Comparison of ENCODE assay signal across 12 cellular contexts in genomic region chr1:57124768-57125446, GRCh38.
DNase-seq lines count a peak whose midpoint lies in the region; ATAC-seq and TF ChIP-seq lines count a peak whose summit lies in the region.
"Had no signal": no experiment of that assay in that cellular context is flagged by ENCODE, and none has a peak within 500 bp of the region (broad histone marks: within the 10 kb centered on the region; RNA-seq: fewer than 3 reads in every experiment).

No MANE protein-coding gene starts in this region.

- TF ChIP-seq CTCF in retinal pigment epithelial cell (conservative IDR thresholded peaks at IDR 0.05; ENCODE audit: low read depth, low read length), result peak; percentile 29

- H3K4me3 Mint-ChIP-seq in activated T-cell treated with anti-CD3 and anti-CD28 coated beads, Interleukin-2, amount 50 U/mL, for 24 hours, result no peak overlapping the region
- H3K4me3 Mint-ChIP-seq: activated CD8-positive, alpha-beta T cell treated with anti-CD3 and anti-CD28 coated beads, Interleukin-2, amount 10 ng/mL, durations not matched to agents 7 days and 5 days had no signal

- H3K27me3 Mint-ChIP-seq in activated T-cell treated with anti-CD3 and anti-CD28 coated beads, Interleukin-2, amount 50 U/mL, for 24 hours, result no peaks in the 10 kb centered on the region

- no peak overlapping the region for H3K4me3 ChIP-seq in retinal pigment epithelial cell (ENCODE audit: low read length)
- H3K4me3 ChIP-seq: SJSA1 had no signal

- no peaks in the 10 kb centered on the region for H3K9me3 Mint-ChIP-seq in activated T-cell treated with anti-CD3 and anti-CD28 coated beads, Interleukin-2, amount 50 U/mL, for 24 hours

- ATAC-seq in HG03039 (IDR thresholded peaks at IDR 0.05; ENCODE audit: unreplicated experiment), result peak; percentile 70
- ATAC-seq: activated CD8-positive, alpha-beta T cell treated with anti-CD3 and anti-CD28 coated beads, Interleukin-2, amount 10 ng/mL, durations not matched to agents 7 days and 5 days; left colon had no signal

- no peak for DNase-seq in activated T-cell treated with anti-CD3 and anti-CD28 coated beads, Interleukin-2, amount 50 U/mL, for 24 hours
- DNase-seq in activated T-cell treated with anti-CD3 and anti-CD28 coated beads for 4 hours (no peak), astrocyte of the hippocampus (ENCODE audit: low read depth, low spot score) (peak; percentile 78), retinal pigment epithelial cell (ENCODE audit: low read depth) (no peak), NCI-H146 (lab: John Stamatoyannopoulos, UW) (no peak), germinal center (ENCODE audit: low spot score) (no peak)
- no peak for DNase-seq in activated effector memory CD4-positive, alpha-beta T cell treated with anti-CD3 and anti-CD28 coated beads, Interleukin-2, amount 50 U/mL, for 16 hours
- DNase-seq: activated CD8-positive, alpha-beta T cell treated with anti-CD3 and anti-CD28 coated beads, Interleukin-2, amount 10 ng/mL, durations not matched to agents 7 days and 5 days; left colon; occipital lobe had no signal

- peak overlapping the region; percentile 66 for H3K27ac Mint-ChIP-seq in activated T-cell treated with anti-CD3 and anti-CD28 coated beads, Interleukin-2, amount 50 U/mL, for 24 hours
- H3K27ac Mint-ChIP-seq: activated CD8-positive, alpha-beta T cell treated with anti-CD3 and anti-CD28 coated beads, Interleukin-2, amount 10 ng/mL, durations not matched to agents 7 days and 5 days had no signal

- peaks cover 5% of the 10 kb centered on the region for H3K4me1 Mint-ChIP-seq in activated T-cell treated with anti-CD3 and anti-CD28 coated beads, Interleukin-2, amount 50 U/mL, for 24 hours (ENCODE audit: low read depth)

- no peaks in the 10 kb centered on the region for H3K36me3 Mint-ChIP-seq in activated T-cell treated with anti-CD3 and anti-CD28 coated beads, Interleukin-2, amount 50 U/mL, for 24 hours (ENCODE audit: low read depth)
